In genomic region chrX:71617742-71618141, GRCh38 we compare ENCODE assay signal across 14 cellular contexts.
A peak's percentile ranks its signal among the peaks of the same experiment; 100 is the strongest.
DNase-seq lines count a peak whose midpoint lies in the region; ATAC-seq and TF ChIP-seq lines count a peak whose summit lies in the region.
"Had no signal": no experiment of that assay in that cellular context is flagged by ENCODE, and none has a peak within 500 bp of the region (broad histone marks: within the 10 kb centered on the region; RNA-seq: fewer than 3 reads in every experiment).

No MANE protein-coding gene starts in this region.

- ATAC-seq in stimulated activated memory B cell treated with anti-CD40 and anti-IgM and Interleukin-4, amounts not matched to agents 10 μg/mL and 1 μg/mL and 100 μg/mL, for 72 hours: peak; percentile 1
- no peak for ATAC-seq in HG02571 (IDR thresholded peaks at IDR 0.05; ENCODE audit: unreplicated experiment)

- H3K9me3 Mint-ChIP-seq in T-helper 2 cell treated with Interferon-gamma antibody and Interleukin-4, amounts not matched to agents 5 μg/mL and 100 μg/mL, for 36 hours: no peaks in the 10 kb centered on the region
- H3K9me3 Mint-ChIP-seq in stimulated activated memory B cell treated with anti-CD40 and anti-IgM and Interleukin-4, amounts not matched to agents 10 μg/mL and 1 μg/mL and 100 μg/mL, for 72 hours: no peaks in the 10 kb centered on the region

- peaks cover 39 to 49% of the 10 kb centered on the region in 2 donors for H3K4me1 ChIP-seq in duodenal mucosa (ENCODE audit: control insufficient read depth in 1 of 2, insufficient read depth in 2 of 2, low read length in 2 of 2)
- H3K4me1 ChIP-seq: testis had no signal

- no peaks in the 10 kb centered on the region for H3K9me3 ChIP-seq in duodenal mucosa (ENCODE audit: control insufficient read depth in 1 of 2, low read length in 2 of 2)
- H3K9me3 ChIP-seq: adrenal gland, SK-N-SH, testis had no signal

- H3K27ac ChIP-seq in duodenal mucosa (ENCODE audit: low read depth, low read length): peak overlapping the region; percentile 80
- H3K27ac ChIP-seq: testis had no signal

- no peak for TF ChIP-seq POLR2A in NB4 (IDR thresholded peaks at IDR 0.05; ENCODE audit: extremely low read depth, insufficient read length)

- no peaks in the 10 kb centered on the region for H3K27me3 Mint-ChIP-seq in T-helper 2 cell treated with Interferon-gamma antibody and Interleukin-4, amounts not matched to agents 5 μg/mL and 100 μg/mL, for 36 hours (ENCODE audit: low read depth)
- H3K27me3 Mint-ChIP-seq in stimulated activated memory B cell treated with anti-CD40 and anti-IgM and Interleukin-4, amounts not matched to agents 10 μg/mL and 1 μg/mL and 100 μg/mL, for 72 hours: no peaks in the 10 kb centered on the region

- H3K9ac ChIP-seq in duodenal mucosa (ENCODE audit: low read depth in 1 of 2, low read length in 2 of 2): peak overlapping the region; percentile 51 to 72
- H3K9ac ChIP-seq: SK-N-SH had no signal

- H3K27me3 ChIP-seq in duodenal mucosa (ENCODE audit: control insufficient read depth in 1 of 2, insufficient read depth in 2 of 2, low read length in 2 of 2): no peaks in the 10 kb centered on the region
- H3K27me3 ChIP-seq: testis had no signal

- no peak for DNase-seq in T-helper 2 cell treated with Interferon-gamma antibody and Interleukin-4, amounts not matched to agents 5 μg/mL and 100 μg/mL, for 36 hours (ENCODE audit: low spot score)
- DNase-seq in T-helper 2 cell (no peak), NB4 (ENCODE audit: low read depth) (peak; percentile 34), NAMALWA (ENCODE audit: low spot score) (no peak), GM20000 (ENCODE audit: low spot score) (no peak)
- DNase-seq: Karpas-422, NCI-H2081, occipital lobe, SK-N-SH, testis had no signal

- peaks cover 30% of the 10 kb centered on the region for H3K36me3 Mint-ChIP-seq in T-helper 2 cell treated with Interferon-gamma antibody and Interleukin-4, amounts not matched to agents 5 μg/mL and 100 μg/mL, for 36 hours (ENCODE audit: low read depth)
- peaks cover 24% of the 10 kb centered on the region for H3K36me3 Mint-ChIP-seq in stimulated activated memory B cell treated with anti-CD40 and anti-IgM and Interleukin-4, amounts not matched to agents 10 μg/mL and 1 μg/mL and 100 μg/mL, for 72 hours

- H3K4me3 ChIP-seq in NB4 (ENCODE audit: low read depth, low read length) (no peak overlapping the region), duodenal mucosa (ENCODE audit: low read depth in 1 of 2, low read length in 2 of 2) (peak overlapping the region; percentile 43 to 46)
- H3K4me3 ChIP-seq: adrenal gland, testis had no signal

- TF ChIP-seq CTCF in NB4 (IDR thresholded peaks at IDR 0.05; ENCODE audit: low read depth, low read length) (no peak), GM20000 (IDR thresholded peaks at IDR 0.05; ENCODE audit: extremely low read depth, missing control alignments) (no peak)

- peaks cover 48% of the 10 kb centered on the region for H3K4me1 Mint-ChIP-seq in T-helper 2 cell treated with Interferon-gamma antibody and Interleukin-4, amounts not matched to agents 5 μg/mL and 100 μg/mL, for 36 hours (ENCODE audit: low read depth)
- peaks cover 67% of the 10 kb centered on the region for H3K4me1 Mint-ChIP-seq in stimulated activated memory B cell treated with anti-CD40 and anti-IgM and Interleukin-4, amounts not matched to agents 10 μg/mL and 1 μg/mL and 100 μg/mL, for 72 hours

- peaks cover 0 to under 1% of the 10 kb centered on the region in 2 donors for H3K36me3 ChIP-seq in duodenal mucosa (ENCODE audit: control insufficient read depth in 1 of 2, insufficient read depth in 2 of 2, low read length in 2 of 2)

- H3K4me3 Mint-ChIP-seq in T-helper 2 cell treated with Interferon-gamma antibody and Interleukin-4, amounts not matched to agents 5 μg/mL and 100 μg/mL, for 36 hours: peak overlapping the region; percentile 90
- peak overlapping the region; percentile 59 for H3K4me3 Mint-ChIP-seq in stimulated activated memory B cell treated with anti-CD40 and anti-IgM and Interleukin-4, amounts not matched to agents 10 μg/mL and 1 μg/mL and 100 μg/mL, for 72 hours

- peak overlapping the region; percentile 87 for H3K27ac Mint-ChIP-seq in T-helper 2 cell treated with Interferon-gamma antibody and Interleukin-4, amounts not matched to agents 5 μg/mL and 100 μg/mL, for 36 hours
- peak overlapping the region; percentile 84 for H3K27ac Mint-ChIP-seq in stimulated activated memory B cell treated with anti-CD40 and anti-IgM and Interleukin-4, amounts not matched to agents 10 μg/mL and 1 μg/mL and 100 μg/mL, for 72 hours
